ENCODE assay signal across 33 cellular contexts in the genomic region with DNA sequence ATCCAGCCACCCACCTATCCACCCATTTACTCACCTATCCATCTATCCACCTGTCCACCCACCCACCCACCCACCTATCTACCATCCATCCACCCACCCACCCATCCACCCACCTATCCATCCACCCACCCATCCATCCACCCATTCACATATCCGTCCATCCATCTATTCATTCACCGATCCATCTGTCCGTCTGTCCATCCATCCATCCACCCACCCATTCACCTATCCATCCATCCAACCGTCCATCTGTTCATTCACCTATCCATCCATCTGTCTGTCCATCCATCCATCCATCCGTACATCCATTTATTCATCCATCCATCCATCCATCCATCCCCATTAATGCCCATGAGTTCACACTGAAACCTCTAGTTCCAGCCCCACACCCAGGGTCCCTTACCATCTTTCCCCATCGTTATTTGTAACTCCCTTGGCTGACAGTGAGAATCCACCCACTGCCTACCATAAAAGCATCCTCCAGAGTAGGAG.
"Had no signal": no experiment of that assay in that cellular context is flagged by ENCODE, and none has a peak within 500 bp of the region (broad histone marks: within the 10 kb centered on the region; RNA-seq: fewer than 3 reads in every experiment).

No MANE protein-coding gene starts in this region.

- H3K27ac ChIP-seq: body of pancreas, brain microvascular endothelial cell, breast epithelium, VCaP had no signal

- H3K9me3 Mint-ChIP-seq: activated B cell treated with CpG ODN at 0.5 μM for 24 hours; activated CD4-positive, alpha-beta memory T cell treated with anti-CD3 and anti-CD28 coated beads for 36 hours; activated CD4-positive, alpha-beta T cell treated with anti-CD3 and anti-CD28 coated beads, Interleukin-2, amount 10 ng/mL, durations not matched to agents 24 days and 14 days; activated CD8-positive, alpha-beta T cell treated with anti-CD3 and anti-CD28 coated beads for 36 hours; activated naive CD4-positive, alpha-beta T cell treated with anti-CD3 and anti-CD28 coated beads for 36 hours; activated naive CD4-positive, alpha-beta T cell treated with anti-CD3 and anti-CD28 coated beads, Interleukin-2, amount 50 U/mL, for 72 hours; activated naive CD8-positive, alpha-beta T cell treated with anti-CD3 and anti-CD28 coated beads for 36 hours; activated T-cell treated with anti-CD3 and anti-CD28 coated beads, Interleukin-2, amount 50 U/mL, for 4 hours; activated T-cell treated with anti-CD3 and anti-CD28 coated beads, Interleukin-2, amount 50 U/mL, for 72 hours; activated T-helper 1 cell treated with anti-CD3 and anti-CD28 coated beads, Interleukin-12 subunit alpha, Interleukin-12 subunit beta, Interleukin-2, Interleukin-4 antibody, amounts not matched to agents 30 ng/mL and 10 ng/mL and 1 ng/mL, durations not matched to agents 14 hours and 24 hours and 36 hours; activated T-helper 17 cell treated with anti-CD3 and anti-CD28 coated beads, Interleukin-2, amount 50 U/mL, for 72 hours; T-helper 2 cell treated with Interferon-gamma antibody and Interleukin-4, amounts not matched to agents 5 μg/mL and 100 μg/mL, for 36 hours had no signal

- H3K27ac Mint-ChIP-seq: activated B cell treated with CpG ODN at 0.5 μM for 24 hours; activated CD4-positive, alpha-beta memory T cell treated with anti-CD3 and anti-CD28 coated beads for 36 hours; activated CD4-positive, alpha-beta T cell treated with anti-CD3 and anti-CD28 coated beads, Interleukin-2, amount 10 ng/mL, durations not matched to agents 24 days and 14 days; activated CD8-positive, alpha-beta T cell treated with anti-CD3 and anti-CD28 coated beads for 36 hours; activated naive CD4-positive, alpha-beta T cell treated with anti-CD3 and anti-CD28 coated beads for 36 hours; activated naive CD4-positive, alpha-beta T cell treated with anti-CD3 and anti-CD28 coated beads, Interleukin-2, amount 50 U/mL, for 72 hours; activated naive CD8-positive, alpha-beta T cell treated with anti-CD3 and anti-CD28 coated beads for 36 hours; activated T-cell treated with anti-CD3 and anti-CD28 coated beads, Interleukin-2, amount 50 U/mL, for 72 hours; activated T-helper 1 cell treated with anti-CD3 and anti-CD28 coated beads, Interleukin-12 subunit alpha, Interleukin-12 subunit beta, Interleukin-2, Interleukin-4 antibody, amounts not matched to agents 30 ng/mL and 10 ng/mL and 1 ng/mL, durations not matched to agents 14 hours and 24 hours and 36 hours; activated T-helper 17 cell treated with anti-CD3 and anti-CD28 coated beads, Interleukin-2, amount 50 U/mL, for 72 hours; T-helper 2 cell treated with Interferon-gamma antibody and Interleukin-4, amounts not matched to agents 5 μg/mL and 100 μg/mL, for 36 hours had no signal

- H3K27me3 Mint-ChIP-seq: activated B cell treated with CpG ODN at 0.5 μM for 24 hours; activated CD4-positive, alpha-beta memory T cell treated with anti-CD3 and anti-CD28 coated beads for 36 hours; activated CD4-positive, alpha-beta T cell treated with anti-CD3 and anti-CD28 coated beads, Interleukin-2, amount 10 ng/mL, durations not matched to agents 24 days and 14 days; activated CD8-positive, alpha-beta T cell treated with anti-CD3 and anti-CD28 coated beads for 36 hours; activated naive CD8-positive, alpha-beta T cell treated with anti-CD3 and anti-CD28 coated beads for 36 hours; activated T-helper 17 cell treated with anti-CD3 and anti-CD28 coated beads, Interleukin-2, amount 50 U/mL, for 72 hours had no signal

- H3K27me3 ChIP-seq: adrenal gland, body of pancreas, brain microvascular endothelial cell, breast epithelium had no signal

- H3K4me3 Mint-ChIP-seq: activated B cell treated with CpG ODN at 0.5 μM for 24 hours; activated CD4-positive, alpha-beta memory T cell treated with anti-CD3 and anti-CD28 coated beads for 36 hours; activated CD4-positive, alpha-beta T cell treated with anti-CD3 and anti-CD28 coated beads, Interleukin-2, amount 10 ng/mL, durations not matched to agents 24 days and 14 days; activated CD8-positive, alpha-beta T cell treated with anti-CD3 and anti-CD28 coated beads for 36 hours; activated naive CD4-positive, alpha-beta T cell treated with anti-CD3 and anti-CD28 coated beads for 36 hours; activated naive CD8-positive, alpha-beta T cell treated with anti-CD3 and anti-CD28 coated beads for 36 hours; activated T-cell treated with anti-CD3 and anti-CD28 coated beads, Interleukin-2, amount 50 U/mL, for 4 hours; activated T-cell treated with anti-CD3 and anti-CD28 coated beads, Interleukin-2, amount 50 U/mL, for 72 hours; activated T-helper 1 cell treated with anti-CD3 and anti-CD28 coated beads, Interleukin-12 subunit alpha, Interleukin-12 subunit beta, Interleukin-2, Interleukin-4 antibody, amounts not matched to agents 30 ng/mL and 10 ng/mL and 1 ng/mL, durations not matched to agents 14 hours and 24 hours and 36 hours; activated T-helper 17 cell treated with anti-CD3 and anti-CD28 coated beads, Interleukin-2, amount 50 U/mL, for 72 hours; T-helper 2 cell treated with Interferon-gamma antibody and Interleukin-4, amounts not matched to agents 5 μg/mL and 100 μg/mL, for 36 hours had no signal

- H3K4me3 ChIP-seq: adrenal gland, body of pancreas, breast epithelium had no signal

- H3K36me3 Mint-ChIP-seq: activated naive CD4-positive, alpha-beta T cell treated with anti-CD3 and anti-CD28 coated beads, Interleukin-2, amount 50 U/mL, for 72 hours; activated naive CD8-positive, alpha-beta T cell treated with anti-CD3 and anti-CD28 coated beads for 36 hours had no signal

- H3K36me3 ChIP-seq: brain microvascular endothelial cell, breast epithelium had no signal

- ATAC-seq: activated CD8-positive, alpha-beta T cell treated with anti-CD3 and anti-CD28 coated beads for 36 hours; activated naive CD4-positive, alpha-beta T cell treated with anti-CD3 and anti-CD28 coated beads, Interleukin-2, amount 50 U/mL, for 72 hours; activated T-cell treated with anti-CD3 and anti-CD28 coated beads, Interleukin-2, amount 50 U/mL, for 4 hours; activated T-cell treated with anti-CD3 and anti-CD28 coated beads, Interleukin-2, amount 50 U/mL, for 72 hours; activated T-helper 17 cell treated with anti-CD3 and anti-CD28 coated beads, Interleukin-2, amount 50 U/mL, for 72 hours; body of pancreas had no signal

- DNase-seq: activated B cell treated with CpG ODN at 0.5 μM for 24 hours; activated CD4-positive, alpha-beta memory T cell treated with anti-CD3 and anti-CD28 coated beads for 36 hours; activated CD4-positive, alpha-beta T cell treated with anti-CD3 and anti-CD28 coated beads for 4 hours; activated CD4-positive, alpha-beta T cell treated with anti-CD3 and anti-CD28 coated beads, Interleukin-2, amount 10 ng/mL, durations not matched to agents 24 days and 14 days; activated CD4-positive, alpha-beta T cell treated with anti-CD3 and anti-CD28 coated beads, Interleukin-2, amount 50 U/mL, for 1 hour; activated CD4-positive, alpha-beta T cell treated with anti-CD3 and anti-CD28 coated beads, Interleukin-2, amount 50 U/mL, for 4 hours; activated CD4-positive, CD25-positive, alpha-beta regulatory T cell treated with anti-CD3 and anti-CD28 coated beads, Interleukin-2, amount 50 U/mL, for 72 hours; activated CD8-positive, alpha-beta memory T cell treated with anti-CD3 and anti-CD28 coated beads, Interleukin-2, amount 50 U/mL, for 4 hours; activated CD8-positive, alpha-beta T cell treated with anti-CD3 and anti-CD28 coated beads for 36 hours; activated effector memory CD4-positive, alpha-beta T cell treated with anti-CD3 and anti-CD28 coated beads, Interleukin-2, amount 50 U/mL, for 16 hours; activated gamma-delta T cell treated with Interleukin-2 at 50 U/mL for 16 hours; activated naive CD4-positive, alpha-beta T cell; activated naive CD4-positive, alpha-beta T cell treated with anti-CD3 and anti-CD28 coated beads for 36 hours; activated naive CD4-positive, alpha-beta T cell treated with anti-CD3 and anti-CD28 coated beads, Interleukin-2, amount 50 U/mL, for 16 hours; activated naive CD8-positive, alpha-beta T cell treated with anti-CD3 and anti-CD28 coated beads for 36 hours; activated T-cell treated with anti-CD3 and anti-CD28 coated beads for 4 hours; activated T-cell treated with anti-CD3 and anti-CD28 coated beads, Interleukin-2, amount 50 U/mL, for 1 hour; activated T-cell treated with anti-CD3 and anti-CD28 coated beads, Interleukin-2, amount 50 U/mL, for 4 hours; activated T-cell treated with anti-CD3 and anti-CD28 coated beads, Interleukin-2, amount 50 U/mL, for 72 hours; adrenal gland; amniotic stem cell; aorta; body of pancreas; brain microvascular endothelial cell; central memory CD4-positive, alpha-beta T cell; T-helper 2 cell; T-helper 9 cell had no signal

- H3K9me3 ChIP-seq: adrenal gland, body of pancreas, breast epithelium had no signal
